28 cellular contexts compared by ENCODE assay signal in genomic region chr16:20681821-20682736, GRCh38. TPM values are rescaled to one million over a fixed set of nuclear protein-coding genes. Genes with fewer than 3 reads are reported as not detected.
DNase-seq lines count a peak whose midpoint lies in the region; ATAC-seq, FAIRE-seq and TF ChIP-seq lines count a peak whose summit lies in the region.
"Had no signal": no experiment of that assay in that cellular context is flagged by ENCODE, and none has a peak within 500 bp of the region (broad histone marks: within the 10 kb centered on the region; RNA-seq: fewer than 3 reads in every experiment).

No MANE protein-coding gene starts in this region.

- H2BK120ac ChIP-seq in H1 (replicated peaks; ENCODE audit: low read depth, low read length) = no peak overlapping the region

- H3K9ac ChIP-seq in HUES6 (ENCODE audit: low read length) = no peak overlapping the region
- H3K9ac ChIP-seq in H1 (replicated peaks in 1 of 4; ENCODE audit: extremely low read depth in 1 of 4, low read depth in 3 of 4, low read length in 3 of 4) = peak overlapping the region in 1 of 4 experiments; percentile 27; a peak in 2 of 7 replicates

- CTCF ChIA-PET in H1 (lab: Charles Lee; ENCODE audit: partially characterized antibody) = interaction anchor here (1.3 kb wide), 2 partner anchors 15 to 298 kb away, joined by 3 read pairs; no protein-coding TSS in a partner anchor

- H3K27ac ChIP-seq in ACC112 (ENCODE audit: low read depth, low read length) (no peak overlapping the region), HUES6 (ENCODE audit: low read depth, low read length) (no peak overlapping the region), H1 (ENCODE audit: low read depth, low read length) (no peak overlapping the region), vagina (no peak overlapping the region)
- H3K27ac ChIP-seq: A549, coronary artery had no signal

- no peak for TF ChIP-seq EP300 in H1 (IDR thresholded peaks at IDR 0.05; ENCODE audit: borderline replicate concordance in 1 of 2, low read depth in 2 of 2, low read length in 2 of 2)

- H3K4me1 Mint-ChIP-seq in mesothelial cell of epicardium = peaks cover 37% of the 10 kb centered on the region

- H2BK5ac ChIP-seq in H1 (ENCODE audit: low read depth, low read length) = no peak overlapping the region

- H4K5ac ChIP-seq in H1 (ENCODE audit: insufficient read length, low read depth, low read length) = peak overlapping the region; percentile 78

- TF ChIP-seq POLR2A in H1 (IDR thresholded peaks at IDR 0.05; ENCODE audit: control extremely low read depth in 1 of 2, low read depth in 2 of 2, low read length in 2 of 2) = no peak
- TF ChIP-seq POLR2A in vagina (IDR thresholded peaks at IDR 0.05) = no peak

- H3K23ac ChIP-seq in H1 (ENCODE audit: insufficient read length) = no peak overlapping the region

- intact Hi-C loops in vagina (cut with DNase I) = no loop called here

- no peaks in the 10 kb centered on the region for H3K23me2 ChIP-seq in H1 (ENCODE audit: low read depth, low read length)

- H3K79me1 ChIP-seq in H1 (ENCODE audit: low read depth, low read length) = no peaks in the 10 kb centered on the region

- H3K9me3 ChIP-seq in HUES6 (ENCODE audit: control insufficient read depth, insufficient read depth, low read depth, low read length) (no peaks in the 10 kb centered on the region), H1 (ENCODE audit: insufficient read depth in 2 of 2, low read depth in 1 of 2, low read length in 1 of 2) (no peaks in the 10 kb centered on the region), vagina (no peaks in the 10 kb centered on the region)
- H3K9me3 ChIP-seq: A549, heart left ventricle had no signal

- H3K36me3 ChIP-seq in ACC112 (ENCODE audit: insufficient read depth, low read length) (no peaks in the 10 kb centered on the region), HUES6 (ENCODE audit: control insufficient read depth, insufficient read depth, low read length) (no peaks in the 10 kb centered on the region), H1 (ENCODE audit: control insufficient read depth in 2 of 4, insufficient read depth in 4 of 4, low read length in 3 of 4) (no peaks in the 10 kb centered on the region), vagina (no peaks in the 10 kb centered on the region)

- no peak for TF ChIP-seq RAD21 in H1 (IDR thresholded peaks at IDR 0.05 in 1 of 2, conservative IDR thresholded peaks at IDR 0.05 in 1 of 2; ENCODE audit: low read depth in 2 of 2, low read length in 2 of 2)

- peaks cover 2% of the 10 kb centered on the region for H3K9me3 Mint-ChIP-seq in mesothelial cell of epicardium
- H3K9me3 Mint-ChIP-seq: activated naive CD4-positive, alpha-beta T cell treated with anti-CD3 and anti-CD28 coated beads for 36 hours; T-helper 2 cell treated with Interferon-gamma antibody and Interleukin-4, amounts not matched to agents 5 μg/mL and 100 μg/mL, for 36 hours had no signal

- H3K4me2 ChIP-seq in H1 (ENCODE audit: insufficient read depth in 1 of 2, low read depth in 2 of 2, low read length in 2 of 2) = peak overlapping the region; percentile 57 to 76
- H3K4me2 ChIP-seq: A549 had no signal

- no peak overlapping the region for H2AK5ac ChIP-seq in H1 (ENCODE audit: low read depth, low read length)

- peak overlapping the region; percentile 37; the same call in 1 of the 2 replicates for H3K4me3 ChIP-seq in ACC112 (ENCODE audit: low read depth, low read length)
- 0 out of 2 replicates have a peak overlapping the region, but pooled peaks have one; percentile 19 for H3K4me3 ChIP-seq in HUES6 (ENCODE audit: low read depth, low read length)
- peak overlapping the region in 1 of 4 experiments; percentile 40; a peak in 1 of 8 replicates for H3K4me3 ChIP-seq in H1 (ENCODE audit: extremely low read depth in 1 of 4, insufficient read depth in 2 of 4, low read depth in 3 of 4, low read length in 4 of 4)
- H3K4me3 ChIP-seq in vagina = no peak overlapping the region
- H3K4me3 ChIP-seq: A549, coronary artery had no signal

- H2AFZ ChIP-seq in ACC112 (ENCODE audit: low read length, unreplicated experiment) = no peak overlapping the region
- H2AFZ ChIP-seq in H1 (ENCODE audit: low read length) = 0 out of 2 replicates have a peak overlapping the region, but pooled peaks have one; percentile 58

- H3K56ac ChIP-seq in H1 (replicated peaks; ENCODE audit: insufficient read length, low read depth, low read length) = no peak overlapping the region

- no peak overlapping the region for H2BK20ac ChIP-seq in H1 (ENCODE audit: low read length)

- POLR2A ChIA-PET in H1 (lab: Charles Lee; ENCODE audit: partially characterized antibody) = interaction anchor here (0.6 to 1.2 kb wide), 2 partner anchors 66 to 419 kb away, joined by 3 read pairs; no protein-coding TSS in a partner anchor

- no peak for ATAC-seq in HG02981 (IDR thresholded peaks at IDR 0.05; ENCODE audit: unreplicated experiment)
- ATAC-seq: A549; activated CD4-positive, alpha-beta T cell treated with anti-CD3 and anti-CD28 coated beads for 36 hours; activated CD8-positive, alpha-beta T cell treated with anti-CD3 and anti-CD28 coated beads, Interleukin-2, amount 10 ng/mL, durations not matched to agents 7 days and 5 days; heart left ventricle; left colon; stimulated activated effector memory CD8-positive, alpha-beta T cell treated with anti-CD3 and anti-CD28 coated beads, Interleukin-12 subunit alpha, Interleukin-12 subunit beta, amount 100 ng/mL, for 72 hours had no signal

- H2BK15ac ChIP-seq in H1 (ENCODE audit: low read length) = no peak overlapping the region

- no peak overlapping the region for H3K4ac ChIP-seq in H1 (replicated peaks; ENCODE audit: insufficient read length, low read depth, low read length)

- H4K91ac ChIP-seq in H1 (replicated peaks; ENCODE audit: insufficient read length, low read length) = no peak overlapping the region

- peak overlapping the region; percentile 7 for H3K27ac Mint-ChIP-seq in mesothelial cell of epicardium
- H3K27ac Mint-ChIP-seq: activated CD4-positive, alpha-beta T cell treated with anti-CD3 and anti-CD28 coated beads for 36 hours; activated CD8-positive, alpha-beta T cell treated with anti-CD3 and anti-CD28 coated beads, Interleukin-2, amount 10 ng/mL, durations not matched to agents 7 days and 5 days; activated naive CD4-positive, alpha-beta T cell treated with anti-CD3 and anti-CD28 coated beads for 36 hours; CD4-positive, alpha-beta memory T cell; stimulated activated effector memory CD8-positive, alpha-beta T cell treated with anti-CD3 and anti-CD28 coated beads, Interleukin-12 subunit alpha, Interleukin-12 subunit beta, amount 100 ng/mL, for 72 hours; T-helper 2 cell treated with Interferon-gamma antibody and Interleukin-4, amounts not matched to agents 5 μg/mL and 100 μg/mL, for 36 hours had no signal

- FAIRE-seq in H1 (lab: Jason Lieb, UNC) = peak; percentile 71
- FAIRE-seq: A549, RCC 7860 had no signal

- H4K8ac ChIP-seq in H1 (ENCODE audit: extremely low read depth, insufficient read depth, low read length) = no peak overlapping the region

- no peak overlapping the region for H3K14ac ChIP-seq in H1 (ENCODE audit: insufficient read length)

- no peaks in the 10 kb centered on the region for H3K4me1 ChIP-seq in ACC112 (ENCODE audit: control insufficient read depth, insufficient read depth, low read length, unreplicated experiment)
- peaks cover 17% of the 10 kb centered on the region for H3K4me1 ChIP-seq in HUES6 (ENCODE audit: control insufficient read depth, insufficient read depth, low read length)
- H3K4me1 ChIP-seq in H1 (replicated peaks in 1 of 4; ENCODE audit: control insufficient read depth in 3 of 4, insufficient read depth in 4 of 4, low read length in 3 of 4) = peaks cover 6 to 14% (median 11%) of the 10 kb centered on the region in 4 experiments; a peak in 6 of 7 replicates
- peaks cover 4% of the 10 kb centered on the region for H3K4me1 ChIP-seq in vagina
- H3K4me1 ChIP-seq: A549 had no signal

- H3K27me3 ChIP-seq in ACC112 (ENCODE audit: insufficient read depth, low read length) = peaks cover 25% of the 10 kb centered on the region
- H3K27me3 ChIP-seq in HUES6 (ENCODE audit: control insufficient read depth, insufficient read depth, low read length) = no peaks in the 10 kb centered on the region; the same call in 1 of the 2 replicates
- no peaks in the 10 kb centered on the region for H3K27me3 ChIP-seq in H1 (replicated peaks in 1 of 4; ENCODE audit: control insufficient read depth in 3 of 4, extremely low read depth in 1 of 4, insufficient read depth in 3 of 4, low read length in 3 of 4)
- no peaks in the 10 kb centered on the region for H3K27me3 ChIP-seq in vagina
- H3K27me3 ChIP-seq: heart left ventricle had no signal

- H4K20me1 ChIP-seq in H1 (replicated peaks in 1 of 2; ENCODE audit: control insufficient read depth in 1 of 2, insufficient read depth in 2 of 2, low read length in 2 of 2) = no peaks in the 10 kb centered on the region

- 57% methylated on average over 7 of the region's 7 CpGs; no CpG with 5 or more reads in 1 of the 2 experiments for WGBS in H1 (ENCODE audit: extremely low coverage in 1 of 2, insufficient coverage in 1 of 2, insufficient read length in 1 of 2, insufficient replicate concordance in 2 of 2, low coverage in 1 of 2, low lambda C conversion rate in 2 of 2, missing lambda C conversion rate in 1 of 2), 2 experiments

- no peak overlapping the region for H3K4me3 Mint-ChIP-seq in mesothelial cell of epicardium
- H3K4me3 Mint-ChIP-seq: activated CD4-positive, alpha-beta T cell treated with anti-CD3 and anti-CD28 coated beads for 36 hours; activated CD8-positive, alpha-beta T cell treated with anti-CD3 and anti-CD28 coated beads, Interleukin-2, amount 10 ng/mL, durations not matched to agents 7 days and 5 days; activated naive CD4-positive, alpha-beta T cell treated with anti-CD3 and anti-CD28 coated beads for 36 hours; CD4-positive, alpha-beta memory T cell; stimulated activated effector memory CD8-positive, alpha-beta T cell treated with anti-CD3 and anti-CD28 coated beads, Interleukin-12 subunit alpha, Interleukin-12 subunit beta, amount 100 ng/mL, for 72 hours; T-helper 2 cell treated with Interferon-gamma antibody and Interleukin-4, amounts not matched to agents 5 μg/mL and 100 μg/mL, for 36 hours had no signal

- peaks cover 32% of the 10 kb centered on the region for H3K36me3 Mint-ChIP-seq in mesothelial cell of epicardium
- H3K36me3 Mint-ChIP-seq: stimulated activated effector memory CD8-positive, alpha-beta T cell treated with anti-CD3 and anti-CD28 coated beads, Interleukin-12 subunit alpha, Interleukin-12 subunit beta, amount 100 ng/mL, for 72 hours had no signal

- TF ChIP-seq CTCF in H1 (IDR thresholded peaks at IDR 0.05; ENCODE audit: control extremely low read depth in 1 of 3, insufficient read depth in 1 of 3, low read depth in 1 of 3, low read length in 3 of 3) (no peak), mesothelial cell of epicardium (IDR thresholded peaks at IDR 0.05; ENCODE audit: unreplicated experiment) (no peak), vagina (IDR thresholded peaks at IDR 0.05) (no peak)

- DNase-seq in H1 (ENCODE audit: low read depth in 1 of 2, low spot score in 2 of 2) (no peak), mesothelial cell of epicardium (ENCODE audit: low spot score in 2 of 2, unreplicated experiment in 2 of 2) (no peak), vagina (ENCODE audit: extremely low spot score in 2 of 2) (no peak)
- DNase-seq in stimulated activated CD4-positive, alpha-beta T cell treated with anti-CD3 and anti-CD28 coated beads, Interleukin-12 subunit alpha, Interleukin-12 subunit beta, amount 100 ng/mL, for 4 hours = no peak
- no peak for DNase-seq in stimulated activated CD4-positive, alpha-beta T cell treated with anti-CD3 and anti-CD28 coated beads, Interleukin-2, amount 100 ng/mL, for 24 hours
- DNase-seq: activated CD4-positive, alpha-beta T cell treated with anti-CD3 and anti-CD28 coated beads for 36 hours; activated CD8-positive, alpha-beta T cell treated with anti-CD3 and anti-CD28 coated beads, Interleukin-2, amount 10 ng/mL, durations not matched to agents 7 days and 5 days; activated naive CD4-positive, alpha-beta T cell treated with anti-CD3 and anti-CD28 coated beads for 36 hours; AML-193; caudate nucleus; CD4-positive, alpha-beta memory T cell; effector memory CD4-positive, alpha-beta T cell; heart left ventricle; left colon; NCI-H1436 treated with DMSO at 0.1 percent for 48 hours; NCI-H226; NCI-H526 treated with DMSO at 0.1 percent for 48 hours; posterior cingulate gyrus; substantia nigra had no signal

- H3K18ac ChIP-seq in H1 (ENCODE audit: extremely low read depth, low read length) = 0 out of 2 replicates have a peak overlapping the region, but pooled peaks have one; percentile 10

- no peaks in the 10 kb centered on the region for H3K79me2 ChIP-seq in ACC112 (ENCODE audit: control insufficient read depth, insufficient read depth, low read length, unreplicated experiment)
- H3K79me2 ChIP-seq in H1 (ENCODE audit: control insufficient read depth in 1 of 2, insufficient read depth in 2 of 2, low read length in 2 of 2) = no peaks in the 10 kb centered on the region

- 0 out of 2 replicates have a peak overlapping the region, but pooled peaks have one; percentile 32 for H2BK12ac ChIP-seq in H1 (ENCODE audit: low read depth, low read length)

- no peaks in the 10 kb centered on the region for H3K27me3 Mint-ChIP-seq in mesothelial cell of epicardium (ENCODE audit: low read depth)
- H3K27me3 Mint-ChIP-seq: activated CD4-positive, alpha-beta T cell treated with anti-CD3 and anti-CD28 coated beads for 36 hours had no signal

RNA-seq across cellular contexts. Expression of gene ACSM1, which starts 15.4 kb away (rescaled TPM):
- total RNA-seq in H1 (2021; fragmentation: NEBNext Ultra II Directional; extraction: Animal tissue kit (Norgen Biotek cat#: 25700)) = not detected in 2 replicates
- polyA plus RNA-seq in H1 (2011; rRNA removed) = 0.30 and 0.41 TPM in 2 replicates
- polyA plus RNA-seq in H1 (2011; cell fraction: cytosol; rRNA removed) = 0.27 TPM
- 0.30 TPM for polyA plus RNA-seq in H1 (2011; cell fraction: nucleus; rRNA removed)
- 0.21 to 0.45 TPM (median 0.32 TPM) in 4 replicates for polyA plus RNA-seq in H1 (2012, experiment 1 of 2)
- polyA plus RNA-seq in H1 (2012, experiment 2 of 2) = 0.12 TPM
- not detected for polyA plus RNA-seq in H1 (2013, experiment 1 of 2)
- 0.02 TPM for polyA plus RNA-seq in H1 (2013, experiment 2 of 2)
- 0.28 and 0.34 TPM in 2 replicates for polyA minus RNA-seq in H1 (2011; rRNA and poly(A)+ RNA removed)
- 0.59 TPM for polyA minus RNA-seq in H1 (2011; cell fraction: cytosol; rRNA and poly(A)+ RNA removed)
- polyA minus RNA-seq in H1 (2011; cell fraction: nucleus; rRNA and poly(A)+ RNA removed) = 0.80 TPM
- 0.66 to 0.97 TPM (median 0.76 TPM) in 3 replicates for total RNA-seq in mesothelial cell of epicardium
- 0.98 TPM for total RNA-seq in vagina
- total RNA-seq: activated CD4-positive, alpha-beta T cell treated with anti-CD3 and anti-CD28 coated beads for 36 hours; activated naive CD4-positive, alpha-beta T cell treated with anti-CD3 and anti-CD28 coated beads for 36 hours; fibroblast of villous mesenchyme had no signal
- polyA plus RNA-seq: A549 had no signal

RNA-seq across cellular contexts. Expression of gene THUMPD1, which starts 59.5 kb away (rescaled TPM):
- total RNA-seq in H1 (2021; fragmentation: NEBNext Ultra II Directional; extraction: Animal tissue kit (Norgen Biotek cat#: 25700)) = 46.9 and 49.4 TPM in 2 replicates
- 31.6 and 51.3 TPM in 2 replicates for polyA plus RNA-seq in H1 (2011; rRNA removed)
- polyA plus RNA-seq in H1 (2011; cell fraction: cytosol; rRNA removed) = 37.1 TPM
- 41.2 TPM for polyA plus RNA-seq in H1 (2011; cell fraction: nucleus; rRNA removed)
- 22.6 to 33.6 TPM (median 27.5 TPM) in 4 replicates for polyA plus RNA-seq in H1 (2012, experiment 1 of 2)
- 2.3 TPM for polyA plus RNA-seq in H1 (2012, experiment 2 of 2)
- polyA plus RNA-seq in H1 (2013, experiment 1 of 2) = 42.2 TPM
- polyA plus RNA-seq in H1 (2013, experiment 2 of 2) = 37.4 TPM
- 38.8 and 57.4 TPM in 2 replicates for polyA minus RNA-seq in H1 (2011; rRNA and poly(A)+ RNA removed)
- polyA minus RNA-seq in H1 (2011; cell fraction: cytosol; rRNA and poly(A)+ RNA removed) = 45.5 TPM
- polyA minus RNA-seq in H1 (2011; cell fraction: nucleus; rRNA and poly(A)+ RNA removed) = 123 TPM
- total RNA-seq in mesothelial cell of epicardium (35.5 to 38.8 TPM (median 37.9 TPM) in 3 replicates), vagina (60.9 TPM)

Comparison
In these comparisons a context has a peak if more than half of its experiments do, and no peak if none do; other contexts are left out.
1. H3K4me3 ChIP-seq: peak in ACC112 (single experiment) and HUES6 (single experiment); none in vagina (0 of 2).